Comparison of ENCODE assay signal across 25 cellular contexts in the genomic region with DNA sequence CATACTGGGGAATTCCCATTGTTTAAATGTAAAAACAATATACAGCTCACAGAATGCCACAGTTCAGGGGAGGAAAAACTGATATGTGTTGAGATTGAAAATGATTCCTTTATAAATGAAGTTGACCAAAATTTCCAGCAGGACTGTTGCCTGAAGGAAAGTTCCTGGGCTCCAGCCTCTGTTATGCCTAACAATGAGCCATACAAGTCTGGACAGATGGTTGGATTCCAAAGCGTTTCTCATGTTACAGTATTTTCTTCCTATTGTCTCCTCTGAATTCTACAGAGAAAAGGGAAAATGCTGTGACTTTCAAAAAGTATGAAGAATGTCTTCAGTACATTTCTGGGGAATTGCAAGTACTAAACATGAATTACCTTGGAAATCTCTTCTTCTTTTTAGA.
DNase-seq lines count a peak whose midpoint lies in the region; ATAC-seq, FAIRE-seq and TF ChIP-seq lines count a peak whose summit lies in the region.
"Had no signal": no experiment of that assay in that cellular context is flagged by ENCODE, and none has a peak within 500 bp of the region (broad histone marks: within the 10 kb centered on the region; RNA-seq: fewer than 3 reads in every experiment).

No MANE protein-coding gene starts in this region.

- no peaks in the 10 kb centered on the region; the same call in 2 of the 3 replicates for H3K4me1 Mint-ChIP-seq in GM23338
- peaks cover 21% of the 10 kb centered on the region for H3K4me1 Mint-ChIP-seq in glutamatergic neuron (ENCODE audit: low read depth, unreplicated experiment)
- H3K4me1 Mint-ChIP-seq: activated CD4-positive, alpha-beta T cell treated with anti-CD3 and anti-CD28 coated beads, Interleukin-2, amount 10 ng/mL, durations not matched to agents 24 days and 14 days; immature natural killer cell had no signal

- H3F3A ChIP-seq in GM23338 (replicated peaks; ENCODE audit: low read depth) = no peaks in the 10 kb centered on the region

- no peak for DNase-seq in GM23338 (ENCODE audit: low spot score)
- peak; percentile 71 for DNase-seq in NCI-H2171 treated with DMSO at 0.1 percent for 48 hours (lab: John Stamatoyannopoulos, UW)
- peak; percentile 72 for DNase-seq in bronchial epithelial cell (ENCODE audit: low read depth)
- DNase-seq in glutamatergic neuron = no peak
- no peak for DNase-seq in substantia nigra (lab: John Stamatoyannopoulos, UW)
- DNase-seq in kidney glomerular epithelial cell (lab: John Stamatoyannopoulos, UW) = no peak
- no peak for DNase-seq in dorsolateral prefrontal cortex
- no peak for DNase-seq in activated gamma-delta T cell treated with Interleukin-2 at 50 U/mL for 16 hours
- DNase-seq: activated CD4-positive, alpha-beta T cell treated with anti-CD3 and anti-CD28 coated beads, Interleukin-2, amount 10 ng/mL, durations not matched to agents 24 days and 14 days; activated gamma-delta T cell; activated T-cell treated with anti-CD3 and anti-CD28 coated beads, Interleukin-2, amount 50 U/mL, for 24 hours; CD4-positive, alpha-beta T cell; GM23248; hippocampal formation; immature natural killer cell; left lung; MG63; naive B cell; NCI-H2029; NCI-H446; stimulated activated CD4-positive, alpha-beta T cell treated with anti-CD3 and anti-CD28 coated beads, Interleukin-15, amount 100 ng/mL, for 24 hours had no signal

- TF ChIP-seq CTCF in GM23338 (conservative IDR thresholded peaks at IDR 0.05; ENCODE audit: low read depth in 2 of 2) (no peak), bronchial epithelial cell (IDR thresholded peaks at IDR 0.05; ENCODE audit: insufficient read depth, low read length, severe bottlenecking) (no peak), glutamatergic neuron (IDR thresholded peaks at IDR 0.05; ENCODE audit: partially characterized antibody, unreplicated experiment) (no peak), dorsolateral prefrontal cortex (IDR thresholded peaks at IDR 0.05 in 54 of 56, conservative IDR thresholded peaks at IDR 0.05 in 2 of 56; ENCODE audit: low read depth in 1 of 56, partially characterized antibody in 56 of 56) (no peak)

- no peak for FAIRE-seq in bronchial epithelial cell (lab: Jason Lieb, UNC)
- FAIRE-seq: A204.1, frontal cortex, GM12892 had no signal

- H3K27me3 ChIP-seq in GM23338 (ENCODE audit: insufficient read depth) = no peaks in the 10 kb centered on the region
- no peaks in the 10 kb centered on the region for H3K27me3 ChIP-seq in bronchial epithelial cell (ENCODE audit: control insufficient read depth, insufficient read depth, low read length)
- H3K27me3 ChIP-seq in dorsolateral prefrontal cortex = no peaks in the 10 kb centered on the region
- H3K27me3 ChIP-seq: left lung, MG63 had no signal

- no peak overlapping the region for H2AFZ ChIP-seq in GM23338
- H2AFZ ChIP-seq: GM23248 had no signal

- H3K27ac Mint-ChIP-seq in GM23338 = no peak overlapping the region
- H3K27ac Mint-ChIP-seq in glutamatergic neuron (ENCODE audit: unreplicated experiment) = peak overlapping the region; percentile 69
- H3K27ac Mint-ChIP-seq: activated CD4-positive, alpha-beta T cell treated with anti-CD3 and anti-CD28 coated beads, Interleukin-2, amount 10 ng/mL, durations not matched to agents 24 days and 14 days; activated T-cell treated with anti-CD3 and anti-CD28 coated beads, Interleukin-2, amount 50 U/mL, for 24 hours; CD4-positive, alpha-beta T cell; immature natural killer cell; stimulated activated naive CD8-positive, alpha-beta T cell treated with anti-CD3 and anti-CD28 coated beads, Interleukin-15, Interleukin-2, amounts not matched to agents 100 ng/mL and 50 ng/mL, for 24 hours had no signal

- peaks cover 3% of the 10 kb centered on the region; the same call in 1 of the 2 replicates for H3K9me2 ChIP-seq in GM23338 (ENCODE audit: insufficient read depth)

- no peak overlapping the region for H3K4me3 ChIP-seq in GM23338
- H3K4me3 ChIP-seq in bronchial epithelial cell (ENCODE audit: low read depth, low read length) = no peak overlapping the region
- no peak overlapping the region for H3K4me3 ChIP-seq in dorsolateral prefrontal cortex
- H3K4me3 ChIP-seq: GM23248, left lung, MG63 had no signal

- H3K9me3 Mint-ChIP-seq in GM23338 = no peaks in the 10 kb centered on the region
- H3K9me3 Mint-ChIP-seq in glutamatergic neuron (ENCODE audit: unreplicated experiment) = peaks cover 6% of the 10 kb centered on the region

- H3K36me3 ChIP-seq in GM23338 (ENCODE audit: insufficient read depth) = no peaks in the 10 kb centered on the region
- H3K36me3 ChIP-seq in bronchial epithelial cell (ENCODE audit: control insufficient read depth, insufficient read depth, low read length) = no peaks in the 10 kb centered on the region
- H3K36me3 ChIP-seq: left lung, MG63 had no signal

- no peaks in the 10 kb centered on the region for H3K79me2 ChIP-seq in GM23338 (replicated peaks; ENCODE audit: insufficient read depth)

- peaks cover 7% of the 10 kb centered on the region; the same call in 1 of the 2 replicates for H3K4me1 ChIP-seq in GM23338 (ENCODE audit: insufficient read depth)
- H3K4me1 ChIP-seq: left lung had no signal

- H3K36me3 Mint-ChIP-seq in GM23338 (ENCODE audit: low read depth) (no peaks in the 10 kb centered on the region), glutamatergic neuron (ENCODE audit: unreplicated experiment) (peaks cover 24% of the 10 kb centered on the region)
- H3K36me3 Mint-ChIP-seq: immature natural killer cell, naive B cell had no signal

- ATAC-seq in GM23338 = no peak
- ATAC-seq: left lung had no signal

- H3K27me3 Mint-ChIP-seq in GM23338 (ENCODE audit: insufficient read depth, low read depth, poor library complexity) (no peaks in the 10 kb centered on the region), glutamatergic neuron (ENCODE audit: unreplicated experiment) (peaks cover 2% of the 10 kb centered on the region)
- H3K27me3 Mint-ChIP-seq: activated CD4-positive, alpha-beta T cell treated with anti-CD3 and anti-CD28 coated beads, Interleukin-2, amount 10 ng/mL, durations not matched to agents 24 days and 14 days; activated T-cell treated with anti-CD3 and anti-CD28 coated beads, Interleukin-2, amount 50 U/mL, for 24 hours; CD4-positive, alpha-beta T cell; naive B cell; stimulated activated naive CD8-positive, alpha-beta T cell treated with anti-CD3 and anti-CD28 coated beads, Interleukin-15, Interleukin-2, amounts not matched to agents 100 ng/mL and 50 ng/mL, for 24 hours had no signal

- H3K4me2 ChIP-seq in GM23338 = peak overlapping the region; percentile 5; the same call in 1 of the 2 replicates

- H4K20me1 ChIP-seq in GM23338 (replicated peaks; ENCODE audit: insufficient read depth) = no peaks in the 10 kb centered on the region

- H3K4me3 Mint-ChIP-seq in GM23338 (no peak overlapping the region), glutamatergic neuron (ENCODE audit: unreplicated experiment) (no peak overlapping the region)
- H3K4me3 Mint-ChIP-seq: activated CD4-positive, alpha-beta T cell treated with anti-CD3 and anti-CD28 coated beads, Interleukin-2, amount 10 ng/mL, durations not matched to agents 24 days and 14 days; activated T-cell treated with anti-CD3 and anti-CD28 coated beads, Interleukin-2, amount 50 U/mL, for 24 hours; CD4-positive, alpha-beta T cell; immature natural killer cell; naive B cell; stimulated activated naive CD8-positive, alpha-beta T cell treated with anti-CD3 and anti-CD28 coated beads, Interleukin-15, Interleukin-2, amounts not matched to agents 100 ng/mL and 50 ng/mL, for 24 hours had no signal

- intact Hi-C loops in dorsolateral prefrontal cortex (cut with DNase I) = no loop called here

- H3K27ac ChIP-seq in GM23338 (ENCODE audit: low read depth) (no peak overlapping the region), substantia nigra (ENCODE audit: low read depth, low read length, poor library complexity, severe bottlenecking) (no peak overlapping the region), dorsolateral prefrontal cortex (no peak overlapping the region)
- H3K27ac ChIP-seq: GM23248, left lung had no signal

TF ChIP-seq in GM23338, 12 proteins besides CTCF, POLR2A, EP300 and RAD21 (continues in another document):
- no peak for TF ChIP-seq NANOG (IDR thresholded peaks at IDR 0.05; ENCODE audit: borderline replicate concordance)
- TF ChIP-seq, protein P1, sequence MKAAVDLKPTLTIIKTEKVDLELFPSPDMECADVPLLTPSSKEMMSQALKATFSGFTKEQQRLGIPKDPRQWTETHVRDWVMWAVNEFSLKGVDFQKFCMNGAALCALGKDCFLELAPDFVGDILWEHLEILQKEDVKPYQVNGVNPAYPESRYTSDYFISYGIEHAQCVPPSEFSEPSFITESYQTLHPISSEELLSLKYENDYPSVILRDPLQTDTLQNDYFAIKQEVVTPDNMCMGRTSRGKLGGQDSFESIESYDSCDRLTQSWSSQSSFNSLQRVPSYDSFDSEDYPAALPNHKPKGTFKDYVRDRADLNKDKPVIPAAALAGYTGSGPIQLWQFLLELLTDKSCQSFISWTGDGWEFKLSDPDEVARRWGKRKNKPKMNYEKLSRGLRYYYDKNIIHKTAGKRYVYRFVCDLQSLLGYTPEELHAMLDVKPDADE (IDR thresholded peaks at IDR 0.05) = no peak
- no peak for TF ChIP-seq ZNF114 (CRISPR knock-in tag; IDR thresholded peaks at IDR 0.05)
- no peak for TF ChIP-seq JUNB (IDR thresholded peaks at IDR 0.05; ENCODE audit: unreplicated experiment)
- no peak for TF ChIP-seq ZNF331 (CRISPR knock-in tag; IDR thresholded peaks at IDR 0.05; ENCODE audit: low read depth)
- TF ChIP-seq STAT1 (IDR thresholded peaks at IDR 0.05; ENCODE audit: unreplicated experiment) = no peak

Comparison
In these comparisons a context has a peak if more than half of its experiments do, and no peak if none do; other contexts are left out.
1. DNase-seq: peak in NCI-H2171 treated with DMSO at 0.1 percent for 48 hours (single experiment) and bronchial epithelial cell (single experiment); none in GM23338 (single experiment), glutamatergic neuron (single experiment), substantia nigra (0 of 49), kidney glomerular epithelial cell (single experiment), dorsolateral prefrontal cortex (0 of 10) and activated gamma-delta T cell treated with Interleukin-2 at 50 U/mL for 16 hours (single experiment).